In genomic region chr11:61963282-61964057, GRCh38 we compare ENCODE assay signal across 8 cellular contexts. TPM values are rescaled to one million over a fixed set of nuclear protein-coding genes. Genes with fewer than 3 reads are reported as not detected.
A peak's percentile ranks its signal among the peaks of the same experiment; 100 is the strongest.
DNase-seq lines count a peak whose midpoint lies in the region; TF ChIP-seq lines count a peak whose summit lies in the region.

No MANE protein-coding gene starts in this region.

- H3K27ac Mint-ChIP-seq in activated T-cell treated with anti-CD3 and anti-CD28 coated beads, Interleukin-2, amount 50 U/mL, for 24 hours, result peak overlapping the region; percentile 65
- H3K27ac Mint-ChIP-seq in glutamatergic neuron (ENCODE audit: unreplicated experiment), result no peak overlapping the region
- H3K27ac Mint-ChIP-seq in neural progenitor cell, result no peak overlapping the region

- peak in 59 of 76 experiments; percentile 24 to 89 (median 62) for DNase-seq in HUDEP-2 (lab: John Stamatoyannopoulos, UW; ENCODE audit: unreplicated experiment in 76 of 76)
- peak; percentile 17 for DNase-seq in activated T-cell treated with anti-CD3 and anti-CD28 coated beads, Interleukin-2, amount 50 U/mL, for 24 hours
- no peak for DNase-seq in glutamatergic neuron
- DNase-seq in SHP77 (lab: John Stamatoyannopoulos, UW), result no peak
- no peak for DNase-seq in NCI-H1048 (lab: John Stamatoyannopoulos, UW)
- DNase-seq in neural progenitor cell (ENCODE audit: low spot score), result no peak

- peak overlapping the region; percentile 95 for H3K4me2 ChIP-seq in skeletal muscle satellite cell (ENCODE audit: low read length)
- H3K4me2 ChIP-seq in neural progenitor cell, result no peak overlapping the region

- H3K4me3 Mint-ChIP-seq in activated T-cell treated with anti-CD3 and anti-CD28 coated beads, Interleukin-2, amount 50 U/mL, for 24 hours, result no peak overlapping the region
- peak overlapping the region; percentile 15 for H3K4me3 Mint-ChIP-seq in glutamatergic neuron (ENCODE audit: unreplicated experiment)
- H3K4me3 Mint-ChIP-seq in neural progenitor cell, result no peak overlapping the region

- H3K79me2 ChIP-seq in ACC112 (ENCODE audit: control insufficient read depth, insufficient read depth, low read length, unreplicated experiment), result peaks cover 41% of the 10 kb centered on the region
- peaks cover 39% of the 10 kb centered on the region for H3K79me2 ChIP-seq in neural progenitor cell (ENCODE audit: low read depth)

- peak overlapping the region; percentile 98 for H3K4me3 ChIP-seq in ACC112 (ENCODE audit: low read depth, low read length)
- peak overlapping the region; percentile 99 for H3K4me3 ChIP-seq in skeletal muscle satellite cell (ENCODE audit: low read length)
- no peak overlapping the region for H3K4me3 ChIP-seq in neural progenitor cell

- peaks cover 37% of the 10 kb centered on the region for H4K20me1 ChIP-seq in neural progenitor cell (ENCODE audit: low read depth)

- H3K9ac ChIP-seq in skeletal muscle satellite cell (ENCODE audit: low read depth, low read length) (peak overlapping the region; percentile 24), neural progenitor cell (no peak overlapping the region)

- H3K9me3 ChIP-seq in skeletal muscle satellite cell (replicated peaks; ENCODE audit: low read length) (no peaks in the 10 kb centered on the region), neural progenitor cell (ENCODE audit: low read depth) (no peaks in the 10 kb centered on the region)

- H3K4me1 ChIP-seq in ACC112 (ENCODE audit: control insufficient read depth, insufficient read depth, low read length, unreplicated experiment), result peaks cover 29% of the 10 kb centered on the region
- peaks cover 37% of the 10 kb centered on the region for H3K4me1 ChIP-seq in skeletal muscle satellite cell (ENCODE audit: control insufficient read depth, insufficient read depth, low read length)
- H3K4me1 ChIP-seq in neural progenitor cell, result peaks cover 12% of the 10 kb centered on the region

- H3K27ac ChIP-seq in ACC112 (ENCODE audit: low read depth, low read length), result peak overlapping the region; percentile 100
- no peak overlapping the region for H3K27ac ChIP-seq in neural progenitor cell

- H3K27me3 Mint-ChIP-seq in activated T-cell treated with anti-CD3 and anti-CD28 coated beads, Interleukin-2, amount 50 U/mL, for 24 hours, result no peaks in the 10 kb centered on the region
- H3K27me3 Mint-ChIP-seq in glutamatergic neuron (ENCODE audit: unreplicated experiment) (peaks cover 10% of the 10 kb centered on the region), neural progenitor cell (ENCODE audit: insufficient read depth, low read depth) (peaks cover 15% of the 10 kb centered on the region)

- H3K27me3 ChIP-seq in ACC112 (ENCODE audit: insufficient read depth, low read length) (no peaks in the 10 kb centered on the region), skeletal muscle satellite cell (ENCODE audit: control insufficient read depth, insufficient read depth, low read length) (no peaks in the 10 kb centered on the region), neural progenitor cell (no peaks in the 10 kb centered on the region)

- TF ChIP-seq CTCF in glutamatergic neuron (IDR thresholded peaks at IDR 0.05; ENCODE audit: partially characterized antibody, unreplicated experiment) (no peak), neural progenitor cell (IDR thresholded peaks at IDR 0.05) (no peak)

- no peak overlapping the region for H2AFZ ChIP-seq in ACC112 (ENCODE audit: low read length, unreplicated experiment)
- no peak overlapping the region for H2AFZ ChIP-seq in neural progenitor cell (replicated peaks)

- peaks cover 31% of the 10 kb centered on the region for H3K36me3 ChIP-seq in ACC112 (ENCODE audit: insufficient read depth, low read length)
- H3K36me3 ChIP-seq in skeletal muscle satellite cell (ENCODE audit: insufficient read depth, low read length), result peaks cover 36% of the 10 kb centered on the region
- peaks cover 14% of the 10 kb centered on the region for H3K36me3 ChIP-seq in neural progenitor cell

- no peaks in the 10 kb centered on the region for H3K9me3 Mint-ChIP-seq in activated T-cell treated with anti-CD3 and anti-CD28 coated beads, Interleukin-2, amount 50 U/mL, for 24 hours
- H3K9me3 Mint-ChIP-seq in glutamatergic neuron (ENCODE audit: unreplicated experiment) (peaks cover 10% of the 10 kb centered on the region), neural progenitor cell (no peaks in the 10 kb centered on the region)

- peaks cover 51% of the 10 kb centered on the region for H3K36me3 Mint-ChIP-seq in activated T-cell treated with anti-CD3 and anti-CD28 coated beads, Interleukin-2, amount 50 U/mL, for 24 hours (ENCODE audit: low read depth)
- H3K36me3 Mint-ChIP-seq in glutamatergic neuron (ENCODE audit: unreplicated experiment), result peaks cover 17% of the 10 kb centered on the region
- H3K36me3 Mint-ChIP-seq in neural progenitor cell, result peaks cover 28% of the 10 kb centered on the region

- H3F3A ChIP-seq in neural progenitor cell (ENCODE audit: low read depth), result peaks cover 46% of the 10 kb centered on the region

- H3K4me1 Mint-ChIP-seq in activated T-cell treated with anti-CD3 and anti-CD28 coated beads, Interleukin-2, amount 50 U/mL, for 24 hours (ENCODE audit: low read depth), result peaks cover 50% of the 10 kb centered on the region
- peaks cover 6% of the 10 kb centered on the region for H3K4me1 Mint-ChIP-seq in glutamatergic neuron (ENCODE audit: low read depth, unreplicated experiment)
- H3K4me1 Mint-ChIP-seq in neural progenitor cell, result peaks cover 21% of the 10 kb centered on the region

RNA-seq across cellular contexts. Expression of gene FTH1, which starts 4.0 kb away (rescaled TPM):
- total RNA-seq in glutamatergic neuron (ENCODE audit: unreplicated experiment) (885 TPM), neural progenitor cell (ENCODE audit: low replicate concordance) (649 and 846 TPM in 2 replicates)
- total RNA-seq in skeletal muscle satellite cell (2012; rRNA removed), result 1,132 and 1,151 TPM in 2 replicates

RNA-seq across cellular contexts. Expression of gene BEST1, which starts 13.3 kb away (rescaled TPM):
- total RNA-seq in glutamatergic neuron (ENCODE audit: unreplicated experiment), result 4.6 TPM
- 3.1 and 6.6 TPM in 2 replicates for total RNA-seq in skeletal muscle satellite cell (2012; rRNA removed)
- total RNA-seq in neural progenitor cell (ENCODE audit: low replicate concordance), result 0.15 TPM in 1 of 2 replicates, not detected in the other

RNA-seq across cellular contexts. Expression of gene RAB3IL1, which starts 46.1 kb away (rescaled TPM):
- total RNA-seq in glutamatergic neuron (ENCODE audit: unreplicated experiment), result 1.3 TPM
- 6.6 and 56.8 TPM in 2 replicates for total RNA-seq in skeletal muscle satellite cell (2012; rRNA removed)
- 1.4 TPM in 2 replicates for total RNA-seq in neural progenitor cell (ENCODE audit: low replicate concordance)

Comparison
In these comparisons a context has a peak if more than half of its experiments do, and no peak if none do; other contexts are left out.
1. DNase-seq: peak in HUDEP-2 (59 of 76) and activated T-cell treated with anti-CD3 and anti-CD28 coated beads, Interleukin-2, amount 50 U/mL, for 24 hours (single experiment); none in glutamatergic neuron (single experiment), SHP77 (0 of 2), NCI-H1048 (single experiment) and neural progenitor cell (single experiment).